ENCODE assay signal across 7 cellular contexts in genomic region chr5:1004598-1005361, GRCh38. TPM values are rescaled to one million over a fixed set of nuclear protein-coding genes. Genes with fewer than 3 reads are reported as not detected.
A peak's percentile ranks its signal among the peaks of the same experiment; 100 is the strongest.
DNase-seq lines count a peak whose midpoint lies in the region; ATAC-seq and TF ChIP-seq lines count a peak whose summit lies in the region.

No MANE protein-coding gene starts in this region.

- H3K4ac ChIP-seq in trophoblast cell (ENCODE audit: low read depth, low read length) = no peak overlapping the region

- no peaks in the 10 kb centered on the region for H3K9me2 ChIP-seq in OCI-LY7 (ENCODE audit: insufficient read depth, low read length)

- no TSS peak for BruUV-seq in OCI-LY7 (replicated peaks; lab: Mats Ljungman, UMichigan)

- H3K27ac Mint-ChIP-seq in activated naive CD4-positive, alpha-beta T cell treated with anti-CD3 and anti-CD28 coated beads, Interleukin-2, amount 50 U/mL, for 24 hours = peak overlapping the region; percentile 68

- H3K4me2 ChIP-seq in OCI-LY7 (ENCODE audit: low read length) = no peak overlapping the region
- H3K4me2 ChIP-seq in trophoblast cell (ENCODE audit: low read length) = peak overlapping the region; percentile 63

- peaks cover 27% of the 10 kb centered on the region for H3K27me3 ChIP-seq in trophoblast cell (ENCODE audit: insufficient read depth, low read length)

- H4K8ac ChIP-seq in trophoblast cell (ENCODE audit: low read depth, low read length) = no peak overlapping the region

- H2AFZ ChIP-seq in OCI-LY7 (ENCODE audit: low read length) = no peak overlapping the region
- H2AFZ ChIP-seq in trophoblast cell (ENCODE audit: insufficient read depth, low read length, poor library complexity) = peak overlapping the region; percentile 18

- H3K36me3 ChIP-seq in OCI-LY7 (ENCODE audit: insufficient read depth, low read length) (no peaks in the 10 kb centered on the region), trophoblast cell (ENCODE audit: control insufficient read depth in 1 of 2, insufficient read depth in 2 of 2, low read length in 2 of 2) (no peaks in the 10 kb centered on the region)

- CTCF ChIA-PET in OCI-LY7 (lab: Charles Lee; ENCODE audit: unreplicated experiment) = no interaction called here

- H2BK5ac ChIP-seq in trophoblast cell (ENCODE audit: low read depth, low read length, poor library complexity) = no peak overlapping the region

- ATAC-seq in GM21619 (IDR thresholded peaks at IDR 0.05; ENCODE audit: unreplicated experiment) (peak; percentile 43), HG03045 (IDR thresholded peaks at IDR 0.05; ENCODE audit: unreplicated experiment) (no peak)

- POLR2A ChIA-PET in OCI-LY7 (lab: Charles Lee) = no interaction called here

- H3K36me3 Mint-ChIP-seq in activated naive CD4-positive, alpha-beta T cell treated with anti-CD3 and anti-CD28 coated beads, Interleukin-2, amount 50 U/mL, for 24 hours = no peaks in the 10 kb centered on the region

- no peak overlapping the region for H3K9ac ChIP-seq in trophoblast cell (ENCODE audit: low read length)

- intact Hi-C loops in OCI-LY7 (cut with micrococcal nuclease; ENCODE audit: unreplicated experiment) (no loop called here), cardiac septum (cut with DNase I) (loop anchor here (2.0 to 5.0 kb wide), 3 partner anchors 136 to 338 kb away; no protein-coding TSS in a partner anchor)

- H3K9me3 Mint-ChIP-seq in activated naive CD4-positive, alpha-beta T cell treated with anti-CD3 and anti-CD28 coated beads, Interleukin-2, amount 50 U/mL, for 24 hours = no peaks in the 10 kb centered on the region

- peak overlapping the region; percentile 7 for H2BK120ac ChIP-seq in trophoblast cell (ENCODE audit: insufficient read depth, low read length, poor library complexity)

- no peak overlapping the region for H4K12ac ChIP-seq in trophoblast cell (ENCODE audit: low read depth, low read length)

- no CpG with 5 or more reads among the region's 87 CpGs for WGBS in trophoblast cell (ENCODE audit: extremely low coverage, insufficient coverage, insufficient read length)

- no peak overlapping the region for H3K4me3 ChIP-seq in OCI-LY7 (ENCODE audit: low read depth, low read length, poor library complexity, severe bottlenecking)
- peak overlapping the region; percentile 55 for H3K4me3 ChIP-seq in trophoblast cell (ENCODE audit: low read depth, low read length)

- H3K27me3 Mint-ChIP-seq in activated naive CD4-positive, alpha-beta T cell treated with anti-CD3 and anti-CD28 coated beads, Interleukin-2, amount 50 U/mL, for 24 hours = peaks cover 14% of the 10 kb centered on the region

- no peaks in the 10 kb centered on the region for H4K20me1 ChIP-seq in OCI-LY7 (ENCODE audit: insufficient read depth, low read length)

- no peak overlapping the region for H3K23ac ChIP-seq in trophoblast cell (ENCODE audit: low read length)

- DNase-seq in OCI-LY7 (ENCODE audit: low spot score) (no peak), cardiac septum (ENCODE audit: low spot score) (peak; percentile 86), trophoblast cell (peak in 1 of 2 donors; percentile 19), kidney glomerular epithelial cell (lab: John Stamatoyannopoulos, UW) (no peak)

- H3K18ac ChIP-seq in trophoblast cell (ENCODE audit: low read length) = no peak overlapping the region

- no peak overlapping the region for H2AK5ac ChIP-seq in trophoblast cell (ENCODE audit: low read length)

- H3K4me3 Mint-ChIP-seq in activated naive CD4-positive, alpha-beta T cell treated with anti-CD3 and anti-CD28 coated beads, Interleukin-2, amount 50 U/mL, for 24 hours = peak overlapping the region; percentile 80

- H3K27ac ChIP-seq in OCI-LY7 (ENCODE audit: low read depth, low read length, poor library complexity, severe bottlenecking) (no peak overlapping the region), trophoblast cell (ENCODE audit: low read depth, low read length) (no peak overlapping the region)

- H3K4me1 ChIP-seq in OCI-LY7 (ENCODE audit: insufficient read depth, low read length, poor library complexity, severe bottlenecking) = no peaks in the 10 kb centered on the region
- peaks cover 5 to 14% of the 10 kb centered on the region in 2 experiments for H3K4me1 ChIP-seq in trophoblast cell (ENCODE audit: control insufficient read depth in 1 of 2, insufficient read depth in 2 of 2, low read length in 2 of 2)

- peak; percentile 51 for TF ChIP-seq CTCF in OCI-LY7 (conservative IDR thresholded peaks at IDR 0.05; ENCODE audit: low read length)

- H3K79me2 ChIP-seq in OCI-LY7 (ENCODE audit: insufficient read depth, low read depth, low read length) (no peaks in the 10 kb centered on the region), trophoblast cell (ENCODE audit: control insufficient read depth, insufficient read depth, low read length, poor library complexity) (no peaks in the 10 kb centered on the region)

- peaks cover 27% of the 10 kb centered on the region for H3K4me1 Mint-ChIP-seq in activated naive CD4-positive, alpha-beta T cell treated with anti-CD3 and anti-CD28 coated beads, Interleukin-2, amount 50 U/mL, for 24 hours

- H3K79me1 ChIP-seq in trophoblast cell (ENCODE audit: low read length) = no peaks in the 10 kb centered on the region

- no peaks in the 10 kb centered on the region for H3K9me3 ChIP-seq in OCI-LY7 (ENCODE audit: low read length)
- H3K9me3 ChIP-seq in trophoblast cell (ENCODE audit: insufficient read depth, low read depth, low read length) = no peaks in the 10 kb centered on the region

- no peak overlapping the region for H4K91ac ChIP-seq in trophoblast cell (ENCODE audit: low read depth, low read length)

- H2BK12ac ChIP-seq in trophoblast cell (ENCODE audit: low read length) = no peak overlapping the region

- H3K14ac ChIP-seq in trophoblast cell (ENCODE audit: low read length) = no peak overlapping the region

RNA-seq across cellular contexts. Expression of gene NKD2, which starts 3.8 kb away (rescaled TPM):
- 0.38 TPM in 1 of 2 replicates, not detected in the other for total RNA-seq in OCI-LY7 (2014; rRNA removed; shearing (Covaris generic))
- total RNA-seq in OCI-LY7 (2022) = 0.22 and 0.38 TPM in 2 replicates
- total RNA-seq in cardiac septum = 3.6 TPM
- 6.0 and 6.6 TPM in 2 replicates for polyA plus RNA-seq in trophoblast cell (2013)
